15 cellular contexts compared by ENCODE assay signal in the genomic region with DNA sequence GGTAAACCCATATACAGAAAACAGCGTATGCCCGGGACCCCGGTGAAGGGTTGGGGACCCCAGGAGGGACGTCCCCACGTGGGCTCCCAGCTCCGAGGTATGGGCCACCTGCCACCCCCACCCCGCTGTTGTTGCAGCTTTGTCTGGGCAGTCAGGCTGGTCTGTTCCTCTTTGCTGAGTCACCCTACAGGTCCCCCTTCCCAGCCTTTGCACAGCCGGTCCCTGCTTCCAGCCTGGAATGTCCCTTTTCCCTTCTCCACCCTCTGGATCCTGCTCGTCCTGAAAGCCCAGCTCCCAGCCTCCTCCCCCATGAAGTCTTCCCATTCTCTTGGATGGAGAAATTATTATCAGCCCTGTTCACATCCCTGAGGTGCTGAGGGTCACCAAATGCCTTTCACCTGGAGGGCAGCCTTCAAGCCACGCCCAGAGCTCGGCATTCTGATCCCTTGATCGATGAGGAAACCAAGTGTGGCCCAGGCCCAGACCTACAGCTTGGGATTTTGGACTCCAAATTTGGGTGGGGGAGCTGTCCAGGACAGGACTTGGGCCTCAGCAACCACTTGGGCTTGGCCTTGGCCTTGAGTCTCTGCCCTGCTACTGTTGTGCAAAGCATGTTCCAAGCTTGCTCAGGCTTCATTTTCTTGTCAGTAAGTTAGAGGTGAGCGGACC. TPM values are rescaled to one million over a fixed set of nuclear protein-coding genes. Genes with fewer than 3 reads are reported as not detected.
DNase-seq lines count a peak whose midpoint lies in the region; ATAC-seq and TF ChIP-seq lines count a peak whose summit lies in the region.
"Had no signal": no experiment of that assay in that cellular context is flagged by ENCODE, and none has a peak within 500 bp of the region (broad histone marks: within the 10 kb centered on the region; RNA-seq: fewer than 3 reads in every experiment).

No MANE protein-coding gene starts in this region.

- POLR2A ChIA-PET in activated CD8-positive, alpha-beta T cell treated with anti-CD3 and anti-CD28 coated beads for 36 hours (lab: Charles Lee) = interaction anchor here (0.6 kb wide), 1 partner anchor 98 kb away, joined by 3 read pairs; no protein-coding TSS in a partner anchor

- no peaks in the 10 kb centered on the region for H3K36me3 Mint-ChIP-seq in nephron progenitor cell (ENCODE audit: low read depth)
- H3K36me3 Mint-ChIP-seq in activated CD8-positive, alpha-beta T cell treated with anti-CD3 and anti-CD28 coated beads for 36 hours (ENCODE audit: low read depth) = no peaks in the 10 kb centered on the region
- H3K36me3 Mint-ChIP-seq: IgD-negative memory B cell had no signal

- TF ChIP-seq CTCF in nephron progenitor cell (IDR thresholded peaks at IDR 0.05) = no peak
- TF ChIP-seq CTCF in activated CD8-positive, alpha-beta T cell treated with anti-CD3 and anti-CD28 coated beads for 36 hours (IDR thresholded peaks at IDR 0.05) = no peak

- H3K27me3 Mint-ChIP-seq in nephron progenitor cell (ENCODE audit: low read depth, poor library complexity) = peaks cover 4% of the 10 kb centered on the region
- peaks cover 2% of the 10 kb centered on the region for H3K27me3 Mint-ChIP-seq in activated CD8-positive, alpha-beta T cell treated with anti-CD3 and anti-CD28 coated beads for 36 hours
- H3K27me3 Mint-ChIP-seq: activated B cell treated with CpG ODN at 0.5 μM for 24 hours had no signal

- peak overlapping the region; percentile 91 for H3K27ac ChIP-seq in epithelial cell of prostate
- H3K27ac ChIP-seq: ascending aorta, GM23248 had no signal

- H3K4me1 Mint-ChIP-seq in nephron progenitor cell = peaks cover 56% of the 10 kb centered on the region
- peaks cover 5% of the 10 kb centered on the region for H3K4me1 Mint-ChIP-seq in activated CD8-positive, alpha-beta T cell treated with anti-CD3 and anti-CD28 coated beads for 36 hours (ENCODE audit: low read depth)

- ATAC-seq in activated CD8-positive, alpha-beta T cell treated with anti-CD3 and anti-CD28 coated beads for 36 hours = no peak
- ATAC-seq in GM19328 (IDR thresholded peaks at IDR 0.05; ENCODE audit: unreplicated experiment) = no peak

- intact Hi-C loops in activated CD8-positive, alpha-beta T cell treated with anti-CD3 and anti-CD28 coated beads for 36 hours (cut with micrococcal nuclease) = no loop called here

- DNase-seq in Caki2 (ENCODE audit: low read depth) (peak; percentile 78), NCI-H2107 (lab: John Stamatoyannopoulos, UW) (peak; percentile 46), epithelial cell of prostate (ENCODE audit: low read depth, low spot score) (no peak), nephron progenitor cell (no peak), NCI-H1694 (lab: John Stamatoyannopoulos, UW) (no peak), EL (no peak)
- no peak for DNase-seq in activated CD8-positive, alpha-beta T cell treated with anti-CD3 and anti-CD28 coated beads for 36 hours
- DNase-seq: activated B cell treated with CpG ODN at 0.5 μM for 24 hours; activated T-cell treated with anti-CD3 and anti-CD28 coated beads, Interleukin-2, amount 50 U/mL, for 24 hours; GM23248 had no signal

- peaks cover 15% of the 10 kb centered on the region for H3K9me3 Mint-ChIP-seq in nephron progenitor cell
- no peaks in the 10 kb centered on the region for H3K9me3 Mint-ChIP-seq in activated CD8-positive, alpha-beta T cell treated with anti-CD3 and anti-CD28 coated beads for 36 hours
- H3K9me3 Mint-ChIP-seq: activated B cell treated with CpG ODN at 0.5 μM for 24 hours; activated T-cell treated with anti-CD3 and anti-CD28 coated beads, Interleukin-2, amount 50 U/mL, for 24 hours; IgD-negative memory B cell had no signal

- no peak overlapping the region for H3K4me3 Mint-ChIP-seq in nephron progenitor cell
- H3K4me3 Mint-ChIP-seq in activated CD8-positive, alpha-beta T cell treated with anti-CD3 and anti-CD28 coated beads for 36 hours = no peak overlapping the region
- H3K4me3 Mint-ChIP-seq: activated B cell treated with CpG ODN at 0.5 μM for 24 hours; activated T-cell treated with anti-CD3 and anti-CD28 coated beads, Interleukin-2, amount 50 U/mL, for 24 hours; CD14-positive monocyte had no signal

- H3K27ac Mint-ChIP-seq in nephron progenitor cell = peak overlapping the region; percentile 58
- H3K27ac Mint-ChIP-seq in activated CD8-positive, alpha-beta T cell treated with anti-CD3 and anti-CD28 coated beads for 36 hours = no peak overlapping the region
- H3K27ac Mint-ChIP-seq: activated B cell treated with CpG ODN at 0.5 μM for 24 hours; activated T-cell treated with anti-CD3 and anti-CD28 coated beads, Interleukin-2, amount 50 U/mL, for 24 hours; IgD-negative memory B cell had no signal

- in situ Hi-C loops in Caki2 (cut with HindIII; ENCODE audit: low pct_unique_long_range_greater_than_20kb, low sequenced_read_pairs) = no loop called here

- CTCF ChIA-PET in activated CD8-positive, alpha-beta T cell treated with anti-CD3 and anti-CD28 coated beads for 36 hours (lab: Charles Lee) = interaction anchor here (1.6 kb wide), 1 partner anchor 21 kb away, joined by 9 read pairs; no protein-coding TSS in a partner anchor

RNA-seq across cellular contexts. Expression of a gene that starts 2.6 kb away (rescaled TPM):
- 326 and 414 TPM in 2 replicates for total RNA-seq in Caki2 (2014; rRNA removed; shearing (Covaris generic); ENCODE audit: low replicate concordance)
- under 1 TPM; 0.20 to 0.72 TPM for total RNA-seq in activated CD8-positive, alpha-beta T cell treated with anti-CD3 and anti-CD28 coated beads for 36 hours
- total RNA-seq: activated B cell treated with CpG ODN at 0.5 μM for 24 hours, GM23248 had no signal

RNA-seq across cellular contexts. Expression of a gene that starts 8.9 kb away (rescaled TPM):
- 60.4 and 71.8 TPM in 2 replicates for total RNA-seq in Caki2 (2014; rRNA removed; shearing (Covaris generic); ENCODE audit: low replicate concordance)
- not detected for total RNA-seq in activated CD8-positive, alpha-beta T cell treated with anti-CD3 and anti-CD28 coated beads for 36 hours
- total RNA-seq: ascending aorta, vagina had no signal

RNA-seq across cellular contexts. Expression of a gene that starts 27.6 kb away (rescaled TPM):
- 1.7 TPM in 1 of 2 replicates, not detected in the other for total RNA-seq in Caki2 (2014; rRNA removed; shearing (Covaris generic); ENCODE audit: low replicate concordance)
- not detected for total RNA-seq in activated CD8-positive, alpha-beta T cell treated with anti-CD3 and anti-CD28 coated beads for 36 hours
- total RNA-seq: activated B cell treated with CpG ODN at 0.5 μM for 24 hours, ascending aorta, GM23248, vagina had no signal

Comparison
In these comparisons a context has a peak if more than half of its experiments do, and no peak if none do; other contexts are left out.
1. DNase-seq: peak in Caki2 (single experiment) and NCI-H2107 (single experiment); none in epithelial cell of prostate (single experiment), nephron progenitor cell (single experiment), activated CD8-positive, alpha-beta T cell treated with anti-CD3 and anti-CD28 coated beads for 36 hours (single experiment), NCI-H1694 (single experiment) and EL (single experiment).
2. RNA of a gene that starts 2.6 kb away (total RNA-seq): 326 to 414 TPM in Caki2; 0.20 to 0.72 TPM in activated CD8-positive, alpha-beta T cell treated with anti-CD3 and anti-CD28 coated beads for 36 hours; every median in the first group is over 100 times any median in the second.
3. RNA of a gene that starts 8.9 kb away (total RNA-seq): 60.4 to 71.8 TPM in Caki2; not detected in activated CD8-positive, alpha-beta T cell treated with anti-CD3 and anti-CD28 coated beads for 36 hours; every median in the first group is over 10 times any median in the second.